25 cellular contexts compared by ENCODE assay signal in the genomic region with DNA sequence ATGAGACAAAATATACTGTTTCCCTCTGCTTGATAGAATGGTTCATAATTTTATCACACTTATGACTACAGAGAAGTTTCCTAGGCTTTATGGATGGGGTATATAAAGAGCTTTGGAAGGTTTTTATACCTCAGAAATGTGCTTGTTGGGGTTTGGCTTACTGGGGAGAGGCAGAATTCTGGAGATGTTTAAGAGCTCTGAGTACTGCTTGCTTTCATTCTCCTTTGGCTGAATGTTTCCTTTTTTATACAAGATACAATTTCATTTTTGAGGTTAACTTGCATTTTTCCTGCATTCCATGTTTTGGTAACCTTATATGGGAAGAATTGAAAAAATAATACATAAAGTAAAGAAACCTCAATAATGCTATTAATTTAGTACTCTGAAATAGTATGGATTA.
DNase-seq lines count a peak whose midpoint lies in the region; TF ChIP-seq lines count a peak whose summit lies in the region.
"Had no signal": no experiment of that assay in that cellular context is flagged by ENCODE, and none has a peak within 500 bp of the region (broad histone marks: within the 10 kb centered on the region; RNA-seq: fewer than 3 reads in every experiment).

No MANE protein-coding gene starts in this region.

- peak; percentile 55 for DNase-seq in AG10803 (ENCODE audit: low read depth)
- no peak for DNase-seq in SK-N-MC (ENCODE audit: low read depth, low spot score)
- peak; percentile 66 for DNase-seq in dedifferentiated amniotic fluid mesenchymal stem cell (ENCODE audit: extremely low spot score)
- peak; percentile 63 for DNase-seq in myocyte (ENCODE audit: low read depth)
- DNase-seq in G401 (ENCODE audit: low spot score), result no peak
- DNase-seq in DMS 273 treated with DMSO at 0.1 percent for 48 hours (lab: John Stamatoyannopoulos, UW), result no peak
- DNase-seq in DMS153 (lab: John Stamatoyannopoulos, UW), result no peak
- no peak for DNase-seq in coronary artery (ENCODE audit: low spot score)
- DNase-seq: activated CD4-positive, alpha-beta T cell treated with anti-CD3 and anti-CD28 coated beads, Interleukin-2, amount 50 U/mL, for 4 hours; activated CD4-positive, CD25-positive, alpha-beta regulatory T cell; COR-L47; cortex of kidney; DMS79 treated with DMSO at 0.1 percent for 48 hours; endodermal cell; esophagus squamous epithelium; head of caudate nucleus; NCI-H1105 treated with DMSO at 0.1 percent for 48 hours; NCI-H2029 treated with DMSO at 0.1 percent for 48 hours; nucleus accumbens; RPMI8226; small intestine; T1000; uterus had no signal

- TF ChIP-seq CTCF in AG10803 (conservative IDR thresholded peaks at IDR 0.05; ENCODE audit: low read length), result no peak
- no peak for TF ChIP-seq CTCF in coronary artery (IDR thresholded peaks at IDR 0.05)

- in situ Hi-C loops in G401 (cut with HindIII; ENCODE audit: low sequenced_read_pairs), result no loop called here

- peak overlapping the region; percentile 69; the same call in 1 of the 2 replicates for H3K27ac ChIP-seq in SK-N-MC
- H3K27ac ChIP-seq in coronary artery, result no peak overlapping the region
- H3K27ac ChIP-seq: A549, BLaER1, esophagus squamous epithelium, uterus had no signal

- no peak overlapping the region for H3K9ac ChIP-seq in SK-N-MC (ENCODE audit: insufficient read length)
- H3K9ac ChIP-seq: BLaER1 had no signal

- H3K4me3 ChIP-seq in AG10803 (ENCODE audit: low read length) (no peak overlapping the region), SK-N-MC (no peak overlapping the region; the same call in 1 of the 2 replicates), coronary artery (no peak overlapping the region)
- H3K4me3 ChIP-seq: A549, BLaER1, esophagus squamous epithelium, uterus had no signal

- H3K9me3 ChIP-seq in SK-N-MC (ENCODE audit: low read depth, low read length), result no peaks in the 10 kb centered on the region
- H3K9me3 ChIP-seq: A549, BLaER1, esophagus squamous epithelium, uterus had no signal

- no peaks in the 10 kb centered on the region for H3K36me3 ChIP-seq in SK-N-MC (ENCODE audit: insufficient read depth, low read length)
- H3K36me3 ChIP-seq: BLaER1, esophagus squamous epithelium, uterus had no signal

Comparison
In these comparisons a context has a peak if more than half of its experiments do, and no peak if none do; other contexts are left out.
1. DNase-seq: peak in AG10803 (single experiment), dedifferentiated amniotic fluid mesenchymal stem cell (single experiment) and myocyte (single experiment); none in SK-N-MC (single experiment), G401 (single experiment), DMS 273 treated with DMSO at 0.1 percent for 48 hours (single experiment), DMS153 (single experiment) and coronary artery (single experiment).